In genomic region chr9:34562136-34562745, GRCh38 we compare ENCODE assay signal across 10 cellular contexts. TPM values are rescaled to one million over a fixed set of nuclear protein-coding genes. Genes with fewer than 3 reads are reported as not detected.
DNase-seq lines count a peak whose midpoint lies in the region; ATAC-seq and TF ChIP-seq lines count a peak whose summit lies in the region.
"Had no signal": no experiment of that assay in that cellular context is flagged by ENCODE, and none has a peak within 500 bp of the region (broad histone marks: within the 10 kb centered on the region; RNA-seq: fewer than 3 reads in every experiment).

No MANE protein-coding gene starts in this region.

- H3K4me2 ChIP-seq in OCI-LY3 (ENCODE audit: low read length), result no peak overlapping the region

- no peaks in the 10 kb centered on the region for H3K79me2 ChIP-seq in OCI-LY3 (ENCODE audit: low read length)

- no peak overlapping the region for H3K9ac ChIP-seq in OCI-LY3 (ENCODE audit: low read length)

- H3K36me3 ChIP-seq in OCI-LY3 (replicated peaks; ENCODE audit: low read depth, low read length), result no peaks in the 10 kb centered on the region
- H3K36me3 ChIP-seq in esophagus muscularis mucosa, result no peaks in the 10 kb centered on the region

- ATAC-seq in GM19395 (IDR thresholded peaks at IDR 0.05; ENCODE audit: unreplicated experiment), result no peak

- no peaks in the 10 kb centered on the region for H3K9me3 Mint-ChIP-seq in activated T-cell treated with anti-CD3 and anti-CD28 coated beads, Interleukin-2, amount 50 U/mL, for 24 hours

- TF ChIP-seq CTCF in OCI-LY3 (IDR thresholded peaks at IDR 0.05; ENCODE audit: low read depth, low read length) (peak; percentile 88), esophagus muscularis mucosa (IDR thresholded peaks at IDR 0.05) (peak in 2 of 3 experiments; percentile 10 to 26)

- no peaks in the 10 kb centered on the region for H3K4me1 Mint-ChIP-seq in activated T-cell treated with anti-CD3 and anti-CD28 coated beads, Interleukin-2, amount 50 U/mL, for 24 hours (ENCODE audit: low read depth)

- no peak overlapping the region for H3K4me3 Mint-ChIP-seq in activated T-cell treated with anti-CD3 and anti-CD28 coated beads, Interleukin-2, amount 50 U/mL, for 24 hours

- no peaks in the 10 kb centered on the region for H3K9me3 ChIP-seq in OCI-LY3 (ENCODE audit: insufficient read depth, low read length)
- H3K9me3 ChIP-seq in esophagus muscularis mucosa, result no peaks in the 10 kb centered on the region

- H3K4me1 ChIP-seq in OCI-LY3 (ENCODE audit: low read length) (peaks cover 15% of the 10 kb centered on the region; the same call in 1 of the 2 replicates), esophagus muscularis mucosa (peaks cover 9 to 22% (median 15%) of the 10 kb centered on the region in 4 donors)

- H4K20me1 ChIP-seq in OCI-LY3 (ENCODE audit: insufficient read depth, low read length), result no peaks in the 10 kb centered on the region

- peaks cover 47% of the 10 kb centered on the region for H3K27me3 Mint-ChIP-seq in activated T-cell treated with anti-CD3 and anti-CD28 coated beads, Interleukin-2, amount 50 U/mL, for 24 hours

- no peak overlapping the region for H3K27ac ChIP-seq in OCI-LY3 (ENCODE audit: low read length)
- H3K27ac ChIP-seq in esophagus muscularis mucosa (replicated peaks in 1 of 4), result no peak overlapping the region

- WGBS in esophagus muscularis mucosa, result 89% methylated on average over 7 of the region's 7 CpGs

- no peak overlapping the region for H3K27ac Mint-ChIP-seq in activated T-cell treated with anti-CD3 and anti-CD28 coated beads, Interleukin-2, amount 50 U/mL, for 24 hours

- no peaks in the 10 kb centered on the region for H3K27me3 ChIP-seq in OCI-LY3 (ENCODE audit: low read depth, low read length)
- H3K27me3 ChIP-seq in esophagus muscularis mucosa, result peaks cover 0 to 64% (median 3%) of the 10 kb centered on the region in 4 donors

- no peak for TF ChIP-seq POLR2A in esophagus muscularis mucosa (IDR thresholded peaks at IDR 0.05; ENCODE audit: low read depth)

- TF ChIP-seq EP300 in esophagus muscularis mucosa (IDR thresholded peaks at IDR 0.05), result no peak

- peak; percentile 45 for DNase-seq in activated T-cell treated with anti-CD3 and anti-CD28 coated beads, Interleukin-2, amount 50 U/mL, for 24 hours
- no peak for DNase-seq in activated T-cell treated with anti-CD3 and anti-CD28 coated beads for 4 hours
- DNase-seq in esophagus muscularis mucosa (ENCODE audit: extremely low spot score), result no peak
- DNase-seq in stimulated activated CD4-positive, alpha-beta T cell treated with anti-CD3 and anti-CD28 coated beads, Interleukin-1b, Interleukin-23, amount 100 ng/mL, for 48 hours, result peak; percentile 42
- DNase-seq in dedifferentiated amniotic fluid mesenchymal stem cell (ENCODE audit: extremely low spot score), result no peak
- DNase-seq in RKO (ENCODE audit: low spot score), result no peak
- DNase-seq: NCI-H2029 treated with DMSO at 0.1 percent for 48 hours, occipital lobe had no signal

- intact Hi-C loops in esophagus muscularis mucosa (cut with DNase I), result no loop called here

- H2AFZ ChIP-seq in OCI-LY3 (ENCODE audit: low read depth, low read length), result no peak overlapping the region

- H3K36me3 Mint-ChIP-seq in activated T-cell treated with anti-CD3 and anti-CD28 coated beads, Interleukin-2, amount 50 U/mL, for 24 hours (ENCODE audit: low read depth), result no peaks in the 10 kb centered on the region

- H3K4me3 ChIP-seq in OCI-LY3 (ENCODE audit: low read length) (no peak overlapping the region), esophagus muscularis mucosa (no peak overlapping the region)

RNA-seq across cellular contexts. Expression of gene CNTFR, which starts 27.3 kb away (rescaled TPM):
- 1 to 10 TPM; 1.2 to 3.8 (median 2.7) TPM for total RNA-seq in esophagus muscularis mucosa

RNA-seq across cellular contexts. Expression of gene ENHO, which starts 39.5 kb away (rescaled TPM):
- 1 to 10 TPM in 2 of 4 donors, under 1 TPM in 1, not detected in 1; 0.50 to 2.0 (median 1.1) TPM for total RNA-seq in esophagus muscularis mucosa

RNA-seq across cellular contexts. Expression of gene RPP25L, which starts 49.7 kb away (rescaled TPM):
- 10 to 100 TPM; 11.6 to 26.7 (median 20.2) TPM for total RNA-seq in esophagus muscularis mucosa

RNA-seq across cellular contexts. Expression of gene DCTN3, which starts 58.1 kb away (rescaled TPM):
- total RNA-seq in esophagus muscularis mucosa, result 100 to 1,000 TPM; 104 to 129 (median 113) TPM

Comparison
In these comparisons a context has a peak if more than half of its experiments do, and no peak if none do; other contexts are left out.
1. DNase-seq: peak in activated T-cell treated with anti-CD3 and anti-CD28 coated beads, Interleukin-2, amount 50 U/mL, for 24 hours (single experiment) and stimulated activated CD4-positive, alpha-beta T cell treated with anti-CD3 and anti-CD28 coated beads, Interleukin-1b, Interleukin-23, amount 100 ng/mL, for 48 hours (single experiment); none in activated T-cell treated with anti-CD3 and anti-CD28 coated beads for 4 hours (single experiment), esophagus muscularis mucosa (single experiment), dedifferentiated amniotic fluid mesenchymal stem cell (single experiment) and RKO (single experiment).